In genomic region chr17:13534946-13535345, GRCh38 we compare ENCODE assay signal across 3 cellular contexts.
"Had no signal": no experiment of that assay in that cellular context is flagged by ENCODE, and none has a peak within 500 bp of the region (broad histone marks: within the 10 kb centered on the region; RNA-seq: fewer than 3 reads in every experiment).

No MANE protein-coding gene starts in this region.

- H3K4me3 ChIP-seq: GM12878 had no signal

- DNase-seq: GDM1, GF-D8 had no signal
